ENCODE assay signal across 30 cellular contexts in genomic region chr10:68272833-68273232, GRCh38. TPM values are rescaled to one million over a fixed set of nuclear protein-coding genes. Genes with fewer than 3 reads are reported as not detected.
"Had no signal": no experiment of that assay in that cellular context is flagged by ENCODE, and none has a peak within 500 bp of the region (broad histone marks: within the 10 kb centered on the region; RNA-seq: fewer than 3 reads in every experiment).

No MANE protein-coding gene starts in this region.

- H3K4me1 ChIP-seq: suprapubic skin, thyroid gland, tibial artery, tibial nerve, transverse colon, upper lobe of left lung, upper lobe of right lung, uterus, vagina had no signal

- H3K36me3 ChIP-seq: stomach, suprapubic skin, thoracic aorta, thyroid gland, tibial artery, transverse colon, upper lobe of left lung, upper lobe of right lung, uterus, vagina had no signal

- H3K27ac ChIP-seq: stomach, suprapubic skin, testis, thoracic aorta, thyroid gland, tibial artery, tibial nerve, transverse colon, upper lobe of left lung, upper lobe of right lung, uterus, vagina had no signal

- H3K4me3 ChIP-seq: stomach, suprapubic skin, testis, thoracic aorta, thyroid gland, tibial artery, tibial nerve, transverse colon, upper lobe of left lung, upper lobe of right lung, uterus, vagina had no signal

- H3K27me3 ChIP-seq: stomach, suprapubic skin, testis, thyroid gland, tibial artery, tibial nerve, transverse colon, upper lobe of left lung, upper lobe of right lung, uterus, vagina had no signal

- ATAC-seq: stimulated activated effector memory CD8-positive, alpha-beta T cell treated with anti-CD3 and anti-CD28 coated beads, Interleukin-12 subunit alpha, Interleukin-12 subunit beta, amount 100 ng/mL, for 72 hours; stimulated activated memory B cell treated with anti-CD40 and anti-IgM and Interleukin-4, amounts not matched to agents 10 μg/mL and 1 μg/mL and 100 μg/mL, for 72 hours; stimulated activated naive B cell treated with anti-CD40 and anti-IgM and Interleukin-4, amounts not matched to agents 10 μg/mL and 1 μg/mL and 100 μg/mL, for 72 hours; stimulated activated naive CD8-positive, alpha-beta T cell treated with anti-CD3 and anti-CD28 coated beads, Interleukin-15, amount 100 ng/mL, for 72 hours; stimulated activated naive CD8-positive, alpha-beta T cell treated with anti-CD3 and anti-CD28 coated beads, Interleukin-15, Interleukin-2, amounts not matched to agents 100 U/mL and 50 U/mL, for 24 hours; upper lobe of right lung had no signal

- H3K9me3 ChIP-seq: suprapubic skin, testis, thoracic aorta, thyroid gland, upper lobe of right lung, uterus, vagina had no signal

- DNase-seq: stimulated activated CD4-positive, alpha-beta T cell treated with anti-CD3 and anti-CD28 coated beads, Interleukin-2, amount 100 ng/mL, for 48 hours; stimulated activated CD4-positive, alpha-beta T cell treated with anti-CD3 and anti-CD28 coated beads, Interleukin-4, amount 100 ng/mL, for 1 hour; stimulated activated CD4-positive, alpha-beta T cell treated with anti-CD3 and anti-CD28 coated beads, Interleukin-4, amount 100 ng/mL, for 24 hours; stimulated activated CD4-positive, alpha-beta T cell treated with anti-CD3 and anti-CD28 coated beads, Interleukin-4, amount 100 ng/mL, for 4 hours; stimulated activated CD8-positive, alpha-beta memory T cell treated with anti-CD3 and anti-CD28 coated beads, Interleukin-4, amount 100 ng/mL, for 48 hours; stimulated activated naive B cell treated with anti-CD40 and anti-IgM and Interleukin-4, amounts not matched to agents 10 μg/mL and 1 μg/mL and 100 μg/mL, for 72 hours; stimulated activated naive CD4-positive, alpha-beta T cell; stimulated activated naive CD4-positive, alpha-beta T cell treated with Interleukin-2 at 50 U/mL for 16 hours; stimulated activated naive CD8-positive, alpha-beta T cell treated with anti-CD3 and anti-CD28 coated beads, Interleukin-15, amount 100 ng/mL, for 72 hours; stimulated activated naive CD8-positive, alpha-beta T cell treated with anti-CD3 and anti-CD28 coated beads, Interleukin-15, Interleukin-2, amounts not matched to agents 100 U/mL and 50 U/mL, for 24 hours; stomach; substantia nigra; testis; thyroid gland; tibial artery; transverse colon; trophoblast cell; upper lobe of left lung; upper lobe of right lung; uterus had no signal

- FAIRE-seq: urothelium cell line had no signal

RNA-seq across cellular contexts. Expression of gene ATOH7, which starts 40.9 kb away (rescaled TPM):
- total RNA-seq: stomach, subcutaneous adipose tissue, suprapubic skin, thoracic aorta, thyroid gland, upper lobe of left lung, upper lobe of right lung, ureter, urinary bladder, uterus, vagina had no signal
